1 cellular context compared by ENCODE assay signal in the genomic region with DNA sequence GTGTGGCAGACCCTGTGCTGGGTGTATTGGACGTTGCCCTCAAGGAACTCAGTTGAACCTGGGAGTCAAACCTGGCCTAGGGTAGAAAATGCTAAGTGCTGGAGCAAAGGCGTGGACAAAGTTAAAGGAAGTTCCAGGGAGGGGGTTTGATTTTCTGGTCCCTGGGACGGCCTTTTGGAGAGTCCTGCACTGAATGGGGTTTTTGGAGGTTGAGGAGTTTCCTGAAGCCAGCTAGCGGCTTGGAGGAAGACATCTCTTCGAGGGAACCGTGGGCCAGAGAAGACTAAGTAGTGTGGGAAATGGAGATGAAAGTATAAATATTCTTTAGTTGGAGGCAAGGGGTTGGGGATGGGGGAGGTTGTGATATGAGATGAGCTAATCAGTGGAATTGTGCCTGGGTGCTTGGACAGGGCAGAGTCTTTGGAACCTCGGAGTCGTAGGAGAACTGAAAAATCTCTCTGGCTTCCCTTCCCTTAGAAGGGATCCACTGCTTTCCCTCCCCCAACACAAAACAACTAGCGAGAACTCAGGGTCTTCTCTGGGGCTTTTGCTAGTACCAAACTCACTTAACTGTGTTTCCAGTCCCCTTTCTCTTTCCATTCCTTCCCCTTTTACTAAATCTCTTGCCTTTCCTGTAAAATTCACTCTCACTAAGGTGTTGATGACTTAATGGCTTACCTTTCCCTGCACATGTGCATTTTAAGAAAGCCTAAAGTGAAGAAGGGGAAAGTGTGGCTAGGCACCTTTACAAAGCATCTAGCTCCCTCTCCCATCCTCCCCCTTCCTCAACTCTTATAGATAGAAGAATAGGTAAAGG.
TF ChIP-seq lines count a peak whose summit lies in the region.

No MANE protein-coding gene starts in this region.

TF ChIP-seq in WTC11, 78 proteins besides CTCF, POLR2A, EP300 and RAD21 (continued from another document):
- TF ChIP-seq, protein P1, sequence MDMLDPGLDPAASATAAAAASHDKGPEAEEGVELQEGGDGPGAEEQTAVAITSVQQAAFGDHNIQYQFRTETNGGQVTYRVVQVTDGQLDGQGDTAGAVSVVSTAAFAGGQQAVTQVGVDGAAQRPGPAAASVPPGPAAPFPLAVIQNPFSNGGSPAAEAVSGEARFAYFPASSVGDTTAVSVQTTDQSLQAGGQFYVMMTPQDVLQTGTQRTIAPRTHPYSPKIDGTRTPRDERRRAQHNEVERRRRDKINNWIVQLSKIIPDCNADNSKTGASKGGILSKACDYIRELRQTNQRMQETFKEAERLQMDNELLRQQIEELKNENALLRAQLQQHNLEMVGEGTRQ (CRISPR knock-in tag; IDR thresholded peaks at IDR 0.05) = no peak
